8 cellular contexts compared by ENCODE assay signal in the genomic region with DNA sequence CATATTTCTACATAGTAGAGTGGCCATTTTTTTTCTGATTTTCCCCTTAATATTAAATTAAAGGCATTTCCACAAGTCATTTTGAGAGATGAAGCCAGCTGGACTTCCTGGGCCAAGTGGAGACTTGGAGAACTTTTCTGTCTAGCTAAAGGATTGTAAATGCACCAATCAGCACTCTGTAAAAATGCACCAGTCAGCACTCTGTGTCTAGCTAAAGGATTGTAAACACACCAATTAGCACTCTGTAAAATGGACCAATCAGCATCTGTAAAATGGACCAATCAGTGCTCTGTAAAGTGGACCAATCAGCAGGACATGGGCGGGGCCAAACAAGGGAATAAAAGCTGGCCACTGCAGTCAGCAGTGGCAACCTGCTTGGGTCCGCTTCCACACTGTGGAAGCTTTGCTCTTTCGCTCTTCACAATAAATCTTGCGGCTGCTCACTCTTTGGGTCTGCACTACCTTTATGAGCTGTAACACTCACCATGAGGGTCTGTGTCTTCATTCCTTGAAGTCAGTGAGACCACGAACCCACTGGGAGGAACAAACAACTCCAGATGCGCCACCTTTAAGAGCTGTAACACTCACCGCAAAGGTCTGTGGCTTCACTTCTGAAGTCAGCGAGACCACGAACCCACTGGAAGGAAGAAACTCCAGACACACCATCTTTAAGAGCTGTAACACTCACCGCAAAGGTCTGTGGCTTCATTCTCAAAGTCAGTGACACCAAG. TPM values are rescaled to one million over a fixed set of nuclear protein-coding genes. Genes with fewer than 3 reads are reported as not detected.
DNase-seq lines count a peak whose midpoint lies in the region; ATAC-seq, FAIRE-seq and TF ChIP-seq lines count a peak whose summit lies in the region.
"Not testable (repeated sequence)": the region's sequence is repeated elsewhere in the genome, so short reads cannot be mapped to it uniquely, and the experiment has no call there.

No MANE protein-coding gene starts in this region.

- not testable (repeated sequence) for H3K79me2 ChIP-seq in GM12878 (ENCODE audit: control insufficient read depth, insufficient read depth, low read length)

- SMC1A ChIA-PET in GM12878 (lab: Charles Lee; ENCODE audit: uncharacterized antibody, unreplicated experiment) = interaction anchor here (0.6 to 1.9 kb wide), 4 partner anchors 27 to 965 kb away, joined by 3 to 5 read pairs (median 4); no protein-coding TSS in a partner anchor

- DNase-seq in IMR-90; GM12878 (ENCODE audit: low read depth, low spot score): not testable (repeated sequence)
- DNase-seq in T-helper 9 cell (peak; percentile 14), small intestine (peak; percentile 18)
- peak; percentile 94 for DNase-seq in activated CD8-positive, alpha-beta memory T cell treated with anti-CD3 and anti-CD28 coated beads, Interleukin-2, amount 10 ng/mL, durations not matched to agents 7 days and 5 days
- peak; percentile 52 for DNase-seq in activated T-helper 2 cell treated with anti-CD3 and anti-CD28 coated beads, Interferon-gamma antibody, Interleukin-2, Interleukin-4, amounts not matched to agents 10 μg/mL and 5 μg/mL and 100 μg/mL, durations not matched to agents 14 hours and 24 hours and 36 hours (ENCODE audit: low spot score)
- peak; percentile 44 to 61 for DNase-seq in stimulated activated CD8-positive, alpha-beta memory T cell treated with anti-CD3 and anti-CD28 coated beads, Interleukin-15, amount 100 ng/mL, for 48 hours (ENCODE audit: low read depth in 2 of 2)
- DNase-seq in stimulated activated naive CD8-positive, alpha-beta T cell treated with anti-CD3 and anti-CD28 coated beads, Interleukin-15, amount 100 ng/mL, for 72 hours = peak; percentile 73 to 88

- H3K27me3 ChIP-seq in IMR-90 (ENCODE audit: control insufficient read depth, insufficient read depth, low read length); GM12878 (replicated peaks in 1 of 2; ENCODE audit: control insufficient read depth in 2 of 2, insufficient read depth in 2 of 2, low read length in 1 of 2); small intestine (ENCODE audit: control insufficient read depth in 2 of 2, insufficient read depth in 2 of 2, low read length in 2 of 2): not testable (repeated sequence)

- TF ChIP-seq RAD21 in IMR-90 (IDR thresholded peaks at IDR 0.05; ENCODE audit: low read length); GM12878 (IDR thresholded peaks at IDR 0.05; ENCODE audit: insufficient read depth, low read depth, low read length): not testable (repeated sequence)

- not testable (repeated sequence) for H2BK15ac ChIP-seq in IMR-90 (ENCODE audit: low read depth, low read length)

- H3K4ac ChIP-seq in IMR-90 (ENCODE audit: low read depth, low read length) = not testable (repeated sequence)

- not testable (repeated sequence) for FAIRE-seq in GM12878 (lab: Jason Lieb, UNC); small intestine (lab: Jason Lieb, UNC)

- H2BK5ac ChIP-seq in IMR-90 (ENCODE audit: low read depth, low read length, poor library complexity, severe bottlenecking) = not testable (repeated sequence)

- peaks cover 13% of the 10 kb centered on the region for H3K27me3 Mint-ChIP-seq in activated CD8-positive, alpha-beta memory T cell treated with anti-CD3 and anti-CD28 coated beads, Interleukin-2, amount 10 ng/mL, durations not matched to agents 7 days and 5 days
- H3K27me3 Mint-ChIP-seq in activated T-helper 2 cell treated with anti-CD3 and anti-CD28 coated beads, Interferon-gamma antibody, Interleukin-2, Interleukin-4, amounts not matched to agents 10 μg/mL and 5 μg/mL and 100 μg/mL, durations not matched to agents 14 hours and 24 hours and 36 hours (ENCODE audit: low read depth) = peaks cover 18% of the 10 kb centered on the region
- peaks cover 61% of the 10 kb centered on the region for H3K27me3 Mint-ChIP-seq in stimulated activated naive CD8-positive, alpha-beta T cell treated with anti-CD3 and anti-CD28 coated beads, Interleukin-15, amount 100 ng/mL, for 72 hours

- not testable (repeated sequence) for H3K4me2 ChIP-seq in IMR-90 (ENCODE audit: low read depth, low read length)
- H3K4me2 ChIP-seq in GM12878 (ENCODE audit: control insufficient read depth, insufficient read depth) = peak overlapping the region; percentile 64

- intact Hi-C loops in IMR-90 (cut with micrococcal nuclease); GM12878 (cut with micrococcal nuclease; ENCODE audit: unreplicated experiment): not testable (repeated sequence)
- intact Hi-C loops in activated T-helper 2 cell treated with anti-CD3 and anti-CD28 coated beads, Interferon-gamma antibody, Interleukin-2, Interleukin-4, amounts not matched to agents 10 μg/mL and 5 μg/mL and 100 μg/mL, durations not matched to agents 14 hours and 24 hours and 36 hours (cut with micrococcal nuclease) = loop anchor here (1.0 to 5.0 kb wide), 2 partner anchors 32 to 433 kb away; a partner anchor contains a TSS

- POLR2A ChIA-PET in IMR-90 (lab: Charles Lee; ENCODE audit: unreplicated experiment) = not testable (repeated sequence)
- POLR2A ChIA-PET in GM12878 (lab: Charles Lee) = interaction anchor here (0.6 kb wide), 2 partner anchors 12 to 63 kb away, joined by 3 to 4 read pairs; no protein-coding TSS in a partner anchor

- peak overlapping the region; percentile 91 for H3K27ac Mint-ChIP-seq in activated CD8-positive, alpha-beta memory T cell treated with anti-CD3 and anti-CD28 coated beads, Interleukin-2, amount 10 ng/mL, durations not matched to agents 7 days and 5 days
- H3K27ac Mint-ChIP-seq in activated T-helper 2 cell treated with anti-CD3 and anti-CD28 coated beads, Interferon-gamma antibody, Interleukin-2, Interleukin-4, amounts not matched to agents 10 μg/mL and 5 μg/mL and 100 μg/mL, durations not matched to agents 14 hours and 24 hours and 36 hours = peak overlapping the region; percentile 76
- H3K27ac Mint-ChIP-seq in stimulated activated naive CD8-positive, alpha-beta T cell treated with anti-CD3 and anti-CD28 coated beads, Interleukin-15, amount 100 ng/mL, for 72 hours = peak overlapping the region; percentile 60 to 87

- not testable (repeated sequence) for H3K9me3 Mint-ChIP-seq in activated CD8-positive, alpha-beta memory T cell treated with anti-CD3 and anti-CD28 coated beads, Interleukin-2, amount 10 ng/mL, durations not matched to agents 7 days and 5 days (ENCODE audit: low read depth); activated T-helper 2 cell treated with anti-CD3 and anti-CD28 coated beads, Interferon-gamma antibody, Interleukin-2, Interleukin-4, amounts not matched to agents 10 μg/mL and 5 μg/mL and 100 μg/mL, durations not matched to agents 14 hours and 24 hours and 36 hours; stimulated activated naive CD8-positive, alpha-beta T cell treated with anti-CD3 and anti-CD28 coated beads, Interleukin-15, amount 100 ng/mL, for 72 hours

- not testable (repeated sequence) for TF ChIP-seq EP300 in GM12878 (IDR thresholded peaks at IDR 0.05; ENCODE audit: borderline replicate concordance in 1 of 2, control insufficient read depth in 1 of 2, low read depth in 2 of 2, low read length in 2 of 2)

- RAD21 ChIA-PET in GM12878 (lab: Charles Lee; ENCODE audit: unreplicated experiment) = interaction anchor here (0.9 kb wide), 1 partner anchor 28 kb away, joined by 3 read pairs; no protein-coding TSS in a partner anchor

- H3K4me1 ChIP-seq in IMR-90 (ENCODE audit: control insufficient read depth, insufficient read depth, low read length); GM12878 (ENCODE audit: control insufficient read depth, insufficient read depth, low read length); small intestine (ENCODE audit: control insufficient read depth in 2 of 2, insufficient read depth in 1 of 2, low read depth in 1 of 2, low read length in 1 of 2): not testable (repeated sequence)

- H2BK120ac ChIP-seq in IMR-90 (ENCODE audit: low read depth, low read length) = not testable (repeated sequence)

- not testable (repeated sequence) for H3K4me3 ChIP-seq in IMR-90 (ENCODE audit: insufficient read depth, low read depth, low read length); small intestine (ENCODE audit: low read depth in 1 of 2, low read length in 2 of 2)
- peak overlapping the region; percentile 37; the same call in 1 of the 2 replicates for H3K4me3 ChIP-seq in GM12878

- peaks cover 38% of the 10 kb centered on the region for H3K36me3 Mint-ChIP-seq in activated CD8-positive, alpha-beta memory T cell treated with anti-CD3 and anti-CD28 coated beads, Interleukin-2, amount 10 ng/mL, durations not matched to agents 7 days and 5 days
- peaks cover 41% of the 10 kb centered on the region for H3K36me3 Mint-ChIP-seq in activated T-helper 2 cell treated with anti-CD3 and anti-CD28 coated beads, Interferon-gamma antibody, Interleukin-2, Interleukin-4, amounts not matched to agents 10 μg/mL and 5 μg/mL and 100 μg/mL, durations not matched to agents 14 hours and 24 hours and 36 hours (ENCODE audit: low read depth)

- not testable (repeated sequence) for H3K18ac ChIP-seq in IMR-90 (ENCODE audit: low read depth, low read length)

- not testable (repeated sequence) for H3K36me3 ChIP-seq in IMR-90 (ENCODE audit: control insufficient read depth, insufficient read depth, low read length); GM12878 (ENCODE audit: control insufficient read depth in 2 of 2, insufficient read depth in 2 of 2, low read length in 1 of 2); small intestine (ENCODE audit: control insufficient read depth in 2 of 2, insufficient read depth in 2 of 2, low read length in 2 of 2)

- not testable (repeated sequence) for H3K27ac ChIP-seq in IMR-90 (ENCODE audit: insufficient read depth, low read length); GM12878 (ENCODE audit: control insufficient read depth, insufficient read depth); small intestine (ENCODE audit: low read depth in 1 of 2, low read length in 1 of 2)

- H2AFZ ChIP-seq in IMR-90 (replicated peaks; ENCODE audit: low read length, poor library complexity) = not testable (repeated sequence)
- H2AFZ ChIP-seq in GM12878 (ENCODE audit: control insufficient read depth, low read depth, low read length) = peak overlapping the region; percentile 55

- not testable (repeated sequence) for H3K79me1 ChIP-seq in IMR-90 (ENCODE audit: low read depth in 1 of 2, low read length in 2 of 2)

- H3K14ac ChIP-seq in IMR-90 (replicated peaks; ENCODE audit: low read depth, low read length) = not testable (repeated sequence)

- WGBS in IMR-90 (ENCODE audit: extremely low coverage in 2 of 2, insufficient read length in 1 of 2), 2 experiments = 77% methylated on average over 4 of the region's 10 CpGs; no CpG with 5 or more reads in 1 of the 2 experiments
- 57% methylated on average over 10 of the region's 10 CpGs for WGBS in GM12878 (ENCODE audit: insufficient coverage, insufficient replicate concordance, low lambda C conversion rate, missing lambda C conversion rate)
- WGBS in small intestine, 3 donors = 71 to 89% (median 79%) methylated on average over 10 of the region's 10 CpGs

- not testable (repeated sequence) for H3K56ac ChIP-seq in IMR-90 (ENCODE audit: extremely low read depth, insufficient read depth, low read length)

- not testable (repeated sequence) for H3K23ac ChIP-seq in IMR-90 (ENCODE audit: low read depth, low read length)

- not testable (repeated sequence) for BruUV-seq in IMR-90 (replicated peaks; lab: Mats Ljungman, UMichigan); GM12878 (replicated peaks; lab: Mats Ljungman, UMichigan)

- CTCF ChIA-PET in IMR-90 (lab: Yijun Ruan, JAX) = not testable (repeated sequence)
- CTCF ChIA-PET in activated CD8-positive, alpha-beta memory T cell treated with anti-CD3 and anti-CD28 coated beads, Interleukin-2, amount 10 ng/mL, durations not matched to agents 7 days and 5 days (lab: Charles Lee) = interaction anchor here (1.4 kb wide), 1 partner anchor 32 kb away, joined by 8 read pairs; a partner anchor contains a TSS
- CTCF ChIA-PET in GM12878 (lab: Yijun Ruan, JAX) = interaction anchor here (1.1 to 1.6 kb wide), 2 partner anchors 13 to 129 kb away, joined by 3 to 5 read pairs; no protein-coding TSS in a partner anchor

- H2AK9ac ChIP-seq in IMR-90 (replicated peaks; ENCODE audit: low read depth, low read length, poor library complexity) = not testable (repeated sequence)

- not testable (repeated sequence) for H4K5ac ChIP-seq in IMR-90 (ENCODE audit: low read depth, low read length)

- H4K8ac ChIP-seq in IMR-90 (ENCODE audit: low read depth in 2 of 2, low read length in 2 of 2) = not testable (repeated sequence)

- H2AK5ac ChIP-seq in IMR-90 (ENCODE audit: low read depth, low read length) = not testable (repeated sequence)

- dilution Hi-C loops in IMR-90 (cut with HindIII; ENCODE audit: low sequenced_read_pairs, unreplicated experiment) = not testable (repeated sequence)

- not testable (repeated sequence) for ATAC-seq in IMR-90 (ENCODE audit: low read depth); GM12878
- ATAC-seq in activated CD8-positive, alpha-beta memory T cell treated with anti-CD3 and anti-CD28 coated beads, Interleukin-2, amount 10 ng/mL, durations not matched to agents 7 days and 5 days = peak; percentile 81
- peak; percentile 93 for ATAC-seq in stimulated activated naive CD8-positive, alpha-beta T cell treated with anti-CD3 and anti-CD28 coated beads, Interleukin-15, amount 100 ng/mL, for 72 hours

- not testable (repeated sequence) for H3K9me1 ChIP-seq in IMR-90 (ENCODE audit: insufficient read depth, low read length)

- H3K4me1 Mint-ChIP-seq in activated CD8-positive, alpha-beta memory T cell treated with anti-CD3 and anti-CD28 coated beads, Interleukin-2, amount 10 ng/mL, durations not matched to agents 7 days and 5 days = peaks cover 39% of the 10 kb centered on the region
- H3K4me1 Mint-ChIP-seq in activated T-helper 2 cell treated with anti-CD3 and anti-CD28 coated beads, Interferon-gamma antibody, Interleukin-2, Interleukin-4, amounts not matched to agents 10 μg/mL and 5 μg/mL and 100 μg/mL, durations not matched to agents 14 hours and 24 hours and 36 hours (ENCODE audit: low read depth) = peaks cover 28% of the 10 kb centered on the region
- peaks cover 41% of the 10 kb centered on the region for H3K4me1 Mint-ChIP-seq in stimulated activated naive CD8-positive, alpha-beta T cell treated with anti-CD3 and anti-CD28 coated beads, Interleukin-15, amount 100 ng/mL, for 72 hours

- in situ Hi-C loops in IMR-90 (cut with MboI; ENCODE audit: low sequenced_read_pairs); GM12878 (cut with MboI): not testable (repeated sequence)

- peak overlapping the region; percentile 75 for H3K4me3 Mint-ChIP-seq in activated CD8-positive, alpha-beta memory T cell treated with anti-CD3 and anti-CD28 coated beads, Interleukin-2, amount 10 ng/mL, durations not matched to agents 7 days and 5 days
- peak overlapping the region; percentile 82 for H3K4me3 Mint-ChIP-seq in activated T-helper 2 cell treated with anti-CD3 and anti-CD28 coated beads, Interferon-gamma antibody, Interleukin-2, Interleukin-4, amounts not matched to agents 10 μg/mL and 5 μg/mL and 100 μg/mL, durations not matched to agents 14 hours and 24 hours and 36 hours (ENCODE audit: low read depth)
- peak overlapping the region; percentile 72 to 79 for H3K4me3 Mint-ChIP-seq in stimulated activated naive CD8-positive, alpha-beta T cell treated with anti-CD3 and anti-CD28 coated beads, Interleukin-15, amount 100 ng/mL, for 72 hours

- not testable (repeated sequence) for H4K91ac ChIP-seq in IMR-90 (ENCODE audit: insufficient read depth, low read depth, low read length)

- H3K9ac ChIP-seq in IMR-90 (ENCODE audit: low read depth, low read length); GM12878 (ENCODE audit: control insufficient read depth, insufficient read depth, low read length): not testable (repeated sequence)

- not testable (repeated sequence) for TF ChIP-seq CTCF in IMR-90 (conservative IDR thresholded peaks at IDR 0.05; ENCODE audit: low read depth, low read length); GM12878 (IDR thresholded peaks at IDR 0.05 in 2 of 3, conservative IDR thresholded peaks at IDR 0.05 in 1 of 3; ENCODE audit: control insufficient read depth in 2 of 3, extremely low read depth in 1 of 3, insufficient read depth in 1 of 3, low read depth in 3 of 3, low read length in 3 of 3)

- H3K9me3 ChIP-seq in IMR-90 (ENCODE audit: control insufficient read depth, insufficient read depth, low read length); GM12878 (replicated peaks; ENCODE audit: control insufficient read depth, insufficient read depth, low read length); small intestine (ENCODE audit: control insufficient read depth, low read depth): not testable (repeated sequence)

- not testable (repeated sequence) for H4K20me1 ChIP-seq in IMR-90 (ENCODE audit: insufficient read depth, low read length); GM12878 (ENCODE audit: control insufficient read depth, insufficient read depth)

- H2BK20ac ChIP-seq in IMR-90 (ENCODE audit: low read depth, low read length) = not testable (repeated sequence)

- TF ChIP-seq POLR2A in IMR-90 (IDR thresholded peaks at IDR 0.05; ENCODE audit: low read depth, low read length); GM12878 (IDR thresholded peaks at IDR 0.05; ENCODE audit: low read depth, low read length): not testable (repeated sequence)

RNA-seq across cellular contexts. Expression of a gene that starts 31.9 kb away (rescaled TPM):
- 53.6 and 57.0 TPM in 2 replicates for total RNA-seq in IMR-90 (2012; rRNA removed)
- 16.1 and 16.4 TPM in 2 replicates for polyA plus RNA-seq in IMR-90 (2012; rRNA removed)
- polyA plus RNA-seq in IMR-90 (2012; cell fraction: cytosol; rRNA removed) = 5.3 and 6.8 TPM in 2 replicates
- 5.7 and 10.8 TPM in 2 replicates for polyA plus RNA-seq in IMR-90 (2012; cell fraction: nucleus; rRNA removed; ENCODE audit: low replicate concordance)
- 10 to 100 TPM; 54.3 to 58.9 TPM for total RNA-seq in activated CD8-positive, alpha-beta memory T cell treated with anti-CD3 and anti-CD28 coated beads, Interleukin-2, amount 10 ng/mL, durations not matched to agents 7 days and 5 days
- 40.2 and 43.9 TPM in 2 replicates for total RNA-seq in activated T-helper 2 cell treated with anti-CD3 and anti-CD28 coated beads, Interferon-gamma antibody, Interleukin-2, Interleukin-4, amounts not matched to agents 10 μg/mL and 5 μg/mL and 100 μg/mL, durations not matched to agents 14 hours and 24 hours and 36 hours
- total RNA-seq in GM12878 (2013; cell fraction: nucleolus; rRNA removed) = 210 and 223 TPM in 2 replicates
- 52.6 and 58.6 TPM in 2 replicates for total RNA-seq in GM12878 (2014; rRNA removed)
- total RNA-seq in GM12878 (2014; rRNA removed; fragmentation: Illumina TruSeq; extraction: Trizol) = 61.0 and 62.4 TPM in 2 replicates
- 46.7 and 48.9 TPM in 2 replicates for total RNA-seq in GM12878 (2021)
- 18.8 TPM for polyA plus RNA-seq in GM12878 (2011; ENCODE audit: low read depth)
- polyA plus RNA-seq in GM12878 (2011; rRNA removed) = 50.0 and 56.7 TPM in 2 replicates
- 36.9 and 37.2 TPM in 2 replicates for polyA plus RNA-seq in GM12878 (2011; cell fraction: cytosol; rRNA removed)
- 33.2 and 33.3 TPM in 2 replicates for polyA plus RNA-seq in GM12878 (2011; cell fraction: nucleus; rRNA removed)
- 18.9 and 21.7 TPM in 2 replicates for polyA plus RNA-seq in GM12878 (2012)
- 43.7 and 57.6 TPM in 2 replicates for polyA plus RNA-seq in GM12878 (2014; fragmentation: Illumina TruSeq; extraction: Trizol)
- polyA plus RNA-seq in GM12878 (2014; fragmentation: Nextera tagmentation; extraction: Ambion mirVana) = 1 to 10 TPM; 5.5 to 5.8 TPM
- 26.9 and 30.5 TPM in 2 replicates for polyA plus RNA-seq in GM12878 (2014; rRNA removed)
- polyA plus RNA-seq in GM12878 (2016; fragmentation: Nextera tagmentation; extraction: Ambion mirVana) = 10 to 100 TPM; 40.7 to 43.8 TPM
- polyA minus RNA-seq in GM12878 (2011; rRNA and poly(A)+ RNA removed) = 95.1 and 112 TPM in 2 replicates
- polyA minus RNA-seq in GM12878 (2011; cell fraction: cytosol; rRNA and poly(A)+ RNA removed) = 35.2 and 36.5 TPM in 2 replicates
- 76.8 and 114 TPM in 2 replicates for polyA minus RNA-seq in GM12878 (2011; cell fraction: nucleus; rRNA and poly(A)+ RNA removed)
- polyA plus RNA-seq in small intestine = 10 to 100 TPM in 1 of 3 donors, 1 to 10 TPM in 2; 5.1 to 18.5 (median 6.3) TPM
